ENCODE assay signal across 1 cellular context in the genomic region with DNA sequence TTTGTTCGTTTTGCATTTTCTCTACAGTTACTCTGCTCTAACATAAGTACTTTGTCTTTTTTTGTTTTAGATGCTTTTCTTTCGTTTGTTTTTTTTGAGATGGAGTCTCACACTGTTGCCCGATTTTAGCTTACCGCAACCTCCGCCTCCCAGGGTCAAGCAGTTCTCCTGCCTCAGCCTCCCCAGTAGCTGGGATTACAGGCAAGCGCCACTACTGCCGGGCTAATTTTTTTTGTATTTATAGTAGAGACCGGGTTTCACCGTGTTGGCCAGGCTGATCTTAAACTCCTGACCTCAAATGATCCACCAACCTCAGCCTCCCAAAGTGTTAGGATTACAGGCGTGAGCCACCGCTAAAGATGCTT.
TF ChIP-seq lines count a peak whose summit lies in the region.

No MANE protein-coding gene starts in this region.

TF ChIP-seq in HepG2, 621 proteins besides CTCF, POLR2A, EP300 and RAD21:
- 0 out of 2 replicates have a peak, but pooled peaks have one; percentile 23 for TF ChIP-seq ZBTB38 (CRISPR knock-in tag; IDR thresholded peaks at IDR 0.05)
- no peak for TF ChIP-seq SMAD3 (CRISPR knock-in tag; IDR thresholded peaks at IDR 0.05)
- no peak for TF ChIP-seq SCMH1 (CRISPR knock-in tag; IDR thresholded peaks at IDR 0.05; ENCODE audit: borderline replicate concordance)
- no peak for TF ChIP-seq ZNF329 (CRISPR knock-in tag; IDR thresholded peaks at IDR 0.05; ENCODE audit: low read depth)
- TF ChIP-seq, protein P1, sequence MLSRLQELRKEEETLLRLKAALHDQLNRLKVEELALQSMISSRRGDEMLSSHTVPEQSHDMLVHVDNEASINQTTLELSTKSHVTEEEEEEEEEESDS (CRISPR knock-in tag; IDR thresholded peaks at IDR 0.05; ENCODE audit: borderline replicate concordance), result no peak
- peak; percentile 35 for TF ChIP-seq PRPF4 (IDR thresholded peaks at IDR 0.05; ENCODE audit: low read depth, low read length, poor library complexity, severe bottlenecking)
- TF ChIP-seq, protein P2, sequence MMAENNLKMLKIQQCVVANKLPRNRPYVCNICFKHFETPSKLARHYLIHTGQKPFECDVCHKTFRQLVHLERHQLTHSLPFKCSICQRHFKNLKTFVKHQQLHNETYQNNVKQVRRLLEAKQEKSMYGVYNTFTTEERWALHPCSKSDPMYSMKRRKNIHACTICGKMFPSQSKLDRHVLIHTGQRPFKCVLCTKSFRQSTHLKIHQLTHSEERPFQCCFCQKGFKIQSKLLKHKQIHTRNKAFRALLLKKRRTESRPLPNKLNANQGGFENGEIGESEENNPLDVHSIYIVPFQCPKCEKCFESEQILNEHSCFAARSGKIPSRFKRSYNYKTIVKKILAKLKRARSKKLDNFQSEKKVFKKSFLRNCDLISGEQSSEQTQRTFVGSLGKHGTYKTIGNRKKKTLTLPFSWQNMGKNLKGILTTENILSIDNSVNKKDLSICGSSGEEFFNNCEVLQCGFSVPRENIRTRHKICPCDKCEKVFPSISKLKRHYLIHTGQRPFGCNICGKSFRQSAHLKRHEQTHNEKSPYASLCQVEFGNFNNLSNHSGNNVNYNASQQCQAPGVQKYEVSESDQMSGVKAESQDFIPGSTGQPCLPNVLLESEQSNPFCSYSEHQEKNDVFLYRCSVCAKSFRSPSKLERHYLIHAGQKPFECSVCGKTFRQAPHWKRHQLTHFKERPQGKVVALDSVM (CRISPR knock-in tag; IDR thresholded peaks at IDR 0.05), result 0 out of 2 replicates have a peak, but pooled peaks have one; percentile 14
